Comparison of ENCODE assay signal across 15 cellular contexts in genomic region chr7:140260767-140261486, GRCh38.
DNase-seq lines count a peak whose midpoint lies in the region; ATAC-seq and TF ChIP-seq lines count a peak whose summit lies in the region.
"Had no signal": no experiment of that assay in that cellular context is flagged by ENCODE, and none has a peak within 500 bp of the region (broad histone marks: within the 10 kb centered on the region; RNA-seq: fewer than 3 reads in every experiment).

No MANE protein-coding gene starts in this region.

- no peaks in the 10 kb centered on the region for H3K9me2 ChIP-seq in GM23248 (ENCODE audit: insufficient read depth)
- H3K9me2 ChIP-seq: SK-N-SH had no signal

- H3K27me3 Mint-ChIP-seq in type B pancreatic cell: no peaks in the 10 kb centered on the region
- H3K27me3 Mint-ChIP-seq: activated CD8-positive, alpha-beta memory T cell treated with anti-CD3 and anti-CD28 coated beads, Interleukin-2, amount 10 ng/mL, durations not matched to agents 7 days and 5 days; activated naive CD8-positive, alpha-beta T cell treated with anti-CD3 and anti-CD28 coated beads for 36 hours; stimulated activated naive CD8-positive, alpha-beta T cell treated with anti-CD3 and anti-CD28 coated beads, Interleukin-15, amount 100 ng/mL, for 72 hours had no signal

- H3K27ac ChIP-seq in C4-2B (0 out of 2 replicates have a peak overlapping the region, but pooled peaks have one; percentile 21), DND-41 (ENCODE audit: low read length) (peak overlapping the region; percentile 85), GM23248 (no peak overlapping the region)

- 0 out of 4 replicates have a peak overlapping the region, but pooled peaks of 1 of the 2 experiments have one; percentile 9 for H3K4me3 ChIP-seq in DND-41 (ENCODE audit: low read depth in 1 of 2, low read length in 2 of 2)
- H3K4me3 ChIP-seq in GM23248: no peak overlapping the region

- TF ChIP-seq CTCF in C4-2B (conservative IDR thresholded peaks at IDR 0.05) (no peak), DND-41 (IDR thresholded peaks at IDR 0.05; ENCODE audit: borderline replicate concordance, extremely low read depth, low read length, poor library complexity, severe bottlenecking) (no peak), type B pancreatic cell (conservative IDR thresholded peaks at IDR 0.05) (no peak)

- H3K27ac Mint-ChIP-seq in type B pancreatic cell: no peak overlapping the region

- H3K4me2 ChIP-seq in DND-41 (ENCODE audit: insufficient read depth, low read length): peak overlapping the region; percentile 38
- no peak overlapping the region for H3K4me2 ChIP-seq in GM23248 (ENCODE audit: unreplicated experiment)
- H3K4me2 ChIP-seq: SK-N-SH had no signal

- peak overlapping the region; percentile 31; the same call in 1 of the 2 replicates for H3K9ac ChIP-seq in DND-41 (ENCODE audit: low read depth, low read length)
- no peak overlapping the region for H3K9ac ChIP-seq in GM23248
- H3K9ac ChIP-seq: SK-N-SH had no signal

- H3K36me3 ChIP-seq in DND-41 (ENCODE audit: insufficient read depth, low read length) (no peaks in the 10 kb centered on the region), GM23248 (ENCODE audit: low read depth) (no peaks in the 10 kb centered on the region)
- H3K36me3 ChIP-seq: BE2C had no signal

- in situ Hi-C loops in GM23248 (cut with MboI): no loop called here

- H3K36me3 Mint-ChIP-seq in type B pancreatic cell: no peaks in the 10 kb centered on the region

- no peak for ATAC-seq in DND-41 (ENCODE audit: insufficient read depth, low read depth)
- no peak for ATAC-seq in HG03280 (IDR thresholded peaks at IDR 0.05; ENCODE audit: unreplicated experiment)
- ATAC-seq: activated CD8-positive, alpha-beta memory T cell treated with anti-CD3 and anti-CD28 coated beads, Interleukin-2, amount 10 ng/mL, durations not matched to agents 7 days and 5 days; stimulated activated naive CD8-positive, alpha-beta T cell treated with anti-CD3 and anti-CD28 coated beads, Interleukin-15, amount 100 ng/mL, for 72 hours had no signal

- no peak overlapping the region for H3K4me3 Mint-ChIP-seq in type B pancreatic cell
- H3K4me3 Mint-ChIP-seq: activated CD8-positive, alpha-beta memory T cell treated with anti-CD3 and anti-CD28 coated beads, Interleukin-2, amount 10 ng/mL, durations not matched to agents 7 days and 5 days; activated naive CD8-positive, alpha-beta T cell treated with anti-CD3 and anti-CD28 coated beads for 36 hours; nephron; stimulated activated naive CD8-positive, alpha-beta T cell treated with anti-CD3 and anti-CD28 coated beads, Interleukin-15, amount 100 ng/mL, for 72 hours had no signal

- DNase-seq in DND-41 (no peak), NCI-H748 treated with DMSO at 0.1 percent for 48 hours (lab: John Stamatoyannopoulos, UW) (peak; percentile 91), medulla oblongata (ENCODE audit: extremely low spot score) (peak; percentile 87), activated gamma-delta T cell treated with Interleukin-2 at 50 U/mL for 16 hours (no peak), GM23248 (no peak), type B pancreatic cell (ENCODE audit: extremely low spot score, unreplicated experiment) (no peak)
- DNase-seq: activated CD8-positive, alpha-beta memory T cell treated with anti-CD3 and anti-CD28 coated beads, Interleukin-2, amount 10 ng/mL, durations not matched to agents 7 days and 5 days; activated naive CD8-positive, alpha-beta T cell treated with anti-CD3 and anti-CD28 coated beads for 36 hours; BE2C; glutamatergic neuron; SK-N-SH; stimulated activated naive CD8-positive, alpha-beta T cell treated with anti-CD3 and anti-CD28 coated beads, Interleukin-15, amount 100 ng/mL, for 72 hours had no signal

- no peaks in the 10 kb centered on the region for H3F3A ChIP-seq in GM23248 (ENCODE audit: insufficient read depth)

- H3K4me1 ChIP-seq in DND-41 (ENCODE audit: insufficient read depth, low read length) (peaks cover 40% of the 10 kb centered on the region), GM23248 (ENCODE audit: insufficient read depth) (no peaks in the 10 kb centered on the region)
- H3K4me1 ChIP-seq: BE2C had no signal

- WGBS in GM23248 (ENCODE audit: low coverage in 1 of 2, low lambda C conversion rate in 2 of 2, missing lambda C conversion rate in 2 of 2), 2 experiments: 68 to 74% methylated on average over 9 of the region's 9 CpGs

- peaks cover 8% of the 10 kb centered on the region for H3K9me3 Mint-ChIP-seq in type B pancreatic cell

- no peaks in the 10 kb centered on the region for H4K20me1 ChIP-seq in DND-41 (ENCODE audit: insufficient read depth, low read length)
- H4K20me1 ChIP-seq in GM23248 (ENCODE audit: insufficient read depth): no peaks in the 10 kb centered on the region

- H2AFZ ChIP-seq in DND-41 (ENCODE audit: low read depth, low read length): peak overlapping the region; percentile 53
- no peak overlapping the region for H2AFZ ChIP-seq in GM23248

- peaks cover 3% of the 10 kb centered on the region for H3K9me3 ChIP-seq in DND-41 (ENCODE audit: insufficient read depth, low read length, severe bottlenecking)
- H3K9me3 ChIP-seq in GM23248 (ENCODE audit: low read depth): no peaks in the 10 kb centered on the region
- H3K9me3 ChIP-seq: SK-N-SH had no signal

- H3K79me2 ChIP-seq in DND-41 (ENCODE audit: insufficient read depth, low read length): no peaks in the 10 kb centered on the region
- H3K79me2 ChIP-seq in GM23248 (ENCODE audit: insufficient read depth): no peaks in the 10 kb centered on the region

- H3K4me1 Mint-ChIP-seq in type B pancreatic cell (ENCODE audit: unreplicated experiment): peaks cover 9% of the 10 kb centered on the region
- H3K4me1 Mint-ChIP-seq: nephron had no signal

- H3K27me3 ChIP-seq in DND-41 (ENCODE audit: insufficient read depth, low read length, poor library complexity): no peaks in the 10 kb centered on the region
- H3K27me3 ChIP-seq in GM23248 (replicated peaks; ENCODE audit: insufficient read depth): peaks cover 23% of the 10 kb centered on the region
- H3K27me3 ChIP-seq: BE2C had no signal

Comparison
In these comparisons a context has a peak if more than half of its experiments do, and no peak if none do; other contexts are left out.
1. DNase-seq: peak in NCI-H748 treated with DMSO at 0.1 percent for 48 hours (single experiment) and medulla oblongata (single experiment); none in DND-41 (single experiment), activated gamma-delta T cell treated with Interleukin-2 at 50 U/mL for 16 hours (single experiment), GM23248 (single experiment) and type B pancreatic cell (single experiment).